In genomic region chr16:57821149-57821971, GRCh38 we compare ENCODE assay signal across 19 cellular contexts. TPM values are rescaled to one million over a fixed set of nuclear protein-coding genes. Genes with fewer than 3 reads are reported as not detected.
A peak's percentile ranks its signal among the peaks of the same experiment; 100 is the strongest.
DNase-seq lines count a peak whose midpoint lies in the region; ATAC-seq, FAIRE-seq and TF ChIP-seq lines count a peak whose summit lies in the region.
"Had no signal": no experiment of that assay in that cellular context is flagged by ENCODE, and none has a peak within 500 bp of the region (broad histone marks: within the 10 kb centered on the region; RNA-seq: fewer than 3 reads in every experiment).

No MANE protein-coding gene starts in this region.

- no peaks in the 10 kb centered on the region for H3K27me3 ChIP-seq in hepatocyte
- H3K27me3 ChIP-seq in small intestine (ENCODE audit: control insufficient read depth in 2 of 2, insufficient read depth in 2 of 2, low read length in 2 of 2) = no peaks in the 10 kb centered on the region

- H3K4me1 ChIP-seq in hepatocyte (ENCODE audit: insufficient read depth) (peaks cover 35% of the 10 kb centered on the region), small intestine (ENCODE audit: control insufficient read depth in 2 of 2, insufficient read depth in 1 of 2, low read depth in 1 of 2, low read length in 1 of 2) (peaks cover 5 to 6% of the 10 kb centered on the region in 2 donors)

- DNase-seq in NCI-H510A treated with DMSO at 0.1 percent for 48 hours (lab: John Stamatoyannopoulos, UW) = peak; percentile 22
- no peak for DNase-seq in NCI-H510A (lab: John Stamatoyannopoulos, UW)
- DNase-seq in NCI-H69 (lab: John Stamatoyannopoulos, UW) = peak; percentile 13
- DNase-seq in hepatocyte (ENCODE audit: low spot score) = peak; percentile 68
- peak; percentile 98 for DNase-seq in small intestine
- no peak for DNase-seq in kidney tubule cell (ENCODE audit: low spot score)
- DNase-seq in hippocampal formation (lab: John Stamatoyannopoulos, UW) = no peak
- DNase-seq: 8988T, C1 segment of cervical spinal cord, NCI-H146, NCI-H2227 treated with DMSO at 0.1 percent for 48 hours, NCI-H526 treated with DMSO at 0.1 percent for 48 hours, PC-3 had no signal

- H4K20me1 ChIP-seq in hepatocyte (ENCODE audit: insufficient read depth, poor library complexity, severe bottlenecking) = no peaks in the 10 kb centered on the region

- H3K36me3 ChIP-seq in hepatocyte (replicated peaks; ENCODE audit: insufficient read depth, low read depth) = no peaks in the 10 kb centered on the region
- no peaks in the 10 kb centered on the region for H3K36me3 ChIP-seq in small intestine (ENCODE audit: control insufficient read depth in 2 of 2, insufficient read depth in 2 of 2, low read length in 2 of 2)
- H3K36me3 ChIP-seq: HAP-1 had no signal

- no peak overlapping the region for H2AFZ ChIP-seq in hepatocyte

- H3K9me2 ChIP-seq in hepatocyte (replicated peaks; ENCODE audit: insufficient read depth) = no peaks in the 10 kb centered on the region

- H3K27ac ChIP-seq in hepatocyte (peak overlapping the region; percentile 76), small intestine (ENCODE audit: low read depth in 1 of 2, low read length in 1 of 2) (peak overlapping the region; percentile 4 to 53)
- H3K27ac ChIP-seq: SK-N-MC had no signal

- no peak for ATAC-seq in HG02588 (IDR thresholded peaks at IDR 0.05; ENCODE audit: unreplicated experiment)
- ATAC-seq: GM12878, PC-3 had no signal

- no peak for FAIRE-seq in small intestine (lab: Jason Lieb, UNC)
- FAIRE-seq: GM12878, GM18507 had no signal

- no peak for TF ChIP-seq CTCF in hepatocyte (IDR thresholded peaks at IDR 0.05; ENCODE audit: poor library complexity)

- H3K4me3 ChIP-seq in hepatocyte (no peak overlapping the region), small intestine (ENCODE audit: low read depth in 1 of 2, low read length in 2 of 2) (no peak overlapping the region)
- H3K4me3 ChIP-seq: GM12878, HAP-1, SK-N-MC had no signal

- H3K4me2 ChIP-seq in hepatocyte = peak overlapping the region; percentile 29

- H3K9me3 ChIP-seq in hepatocyte (ENCODE audit: low read depth) = no peaks in the 10 kb centered on the region
- no peaks in the 10 kb centered on the region for H3K9me3 ChIP-seq in small intestine (ENCODE audit: control insufficient read depth, low read depth)
- H3K9me3 ChIP-seq: HAP-1 had no signal

- 52% methylated on average over 10 of the region's 10 CpGs for WGBS in hepatocyte (ENCODE audit: low lambda C conversion rate, missing lambda C conversion rate)
- 15 to 57% (median 34%) methylated on average over 10 of the region's 10 CpGs for WGBS in small intestine, 3 donors

- H3K79me2 ChIP-seq in hepatocyte = no peaks in the 10 kb centered on the region

RNA-seq across cellular contexts. Expression of gene KIFC3, which starts 19.1 kb away (rescaled TPM):
- 41.4 and 49.7 TPM in 2 replicates for total RNA-seq in hepatocyte
- polyA plus RNA-seq in hepatocyte (55.3 and 66.5 TPM in 2 replicates), small intestine (100 to 1,000 TPM in 2 of 3 donors, 10 to 100 TPM in 1; 12.8 to 237 (median 173) TPM)
- polyA plus RNA-seq: IgD-negative memory B cell had no signal

Comparison
In these comparisons a context has a peak if more than half of its experiments do, and no peak if none do; other contexts are left out.
1. DNase-seq: peak in NCI-H510A treated with DMSO at 0.1 percent for 48 hours (single experiment), NCI-H69 (single experiment), hepatocyte (single experiment) and small intestine (single experiment); none in NCI-H510A (single experiment), kidney tubule cell (single experiment) and hippocampal formation (0 of 2).